9 cellular contexts compared by ENCODE assay signal in the genomic region with DNA sequence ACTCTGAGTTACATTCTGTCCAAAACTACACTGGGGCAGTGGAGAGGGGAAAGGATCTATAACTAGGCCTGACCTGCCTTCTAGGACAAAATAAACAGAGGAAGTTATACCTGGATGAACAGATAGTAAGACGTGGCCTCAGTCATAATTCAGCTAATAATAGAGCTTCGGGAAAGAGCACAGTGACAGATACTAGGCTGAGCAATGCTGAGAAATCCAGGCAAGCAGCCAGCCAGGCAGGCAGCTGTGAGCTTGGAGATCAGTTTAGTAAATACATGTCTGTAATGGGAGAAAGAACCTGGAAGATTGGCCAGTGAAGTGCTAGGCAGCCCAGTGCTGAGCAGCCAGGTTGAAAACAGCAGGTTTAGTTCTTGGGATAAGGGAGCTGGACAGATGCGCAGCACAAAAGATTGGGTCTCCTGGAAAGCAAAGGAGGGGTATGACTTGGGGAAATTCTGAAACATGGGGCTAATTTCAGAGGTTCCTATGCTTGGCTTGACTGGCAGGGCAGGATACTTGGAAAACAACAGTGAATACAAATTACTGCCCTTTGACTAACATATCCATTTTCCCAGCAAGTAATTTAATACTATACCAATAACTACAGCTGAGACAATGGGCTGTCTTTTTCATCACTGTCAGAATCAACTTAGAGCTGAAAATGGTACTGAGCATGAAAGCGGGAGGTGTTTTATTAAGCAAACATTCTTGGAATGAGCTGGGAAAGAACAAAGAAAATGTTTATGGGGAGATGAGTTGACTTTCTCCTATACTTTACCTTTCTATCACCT.
A peak's percentile ranks its signal among the peaks of the same experiment; 100 is the strongest.
DNase-seq lines count a peak whose midpoint lies in the region; ATAC-seq and TF ChIP-seq lines count a peak whose summit lies in the region.
"Had no signal": no experiment of that assay in that cellular context is flagged by ENCODE, and none has a peak within 500 bp of the region (broad histone marks: within the 10 kb centered on the region; RNA-seq: fewer than 3 reads in every experiment).

No MANE protein-coding gene starts in this region.

- DNase-seq in NCI-H1092 treated with DMSO at 0.1 percent for 48 hours (lab: John Stamatoyannopoulos, UW) (peak; percentile 99), adrenal gland (peak; percentile 8 to 86 (median 31)), hepatic stellate cell (ENCODE audit: low spot score) (peak; percentile 14), testis (peak; percentile 20), SIG-M5 (lab: John Stamatoyannopoulos, UW) (no peak)
- DNase-seq: activated CD4-positive, alpha-beta T cell treated with anti-CD3 and anti-CD28 coated beads for 36 hours had no signal

- no peak overlapping the region for H3K27ac ChIP-seq in adrenal gland
- no peak overlapping the region for H3K27ac ChIP-seq in testis

- ATAC-seq in HG02623 (IDR thresholded peaks at IDR 0.05; ENCODE audit: unreplicated experiment): no peak
- no peak for ATAC-seq in HG03571 (IDR thresholded peaks at IDR 0.05; ENCODE audit: unreplicated experiment)
- no peak for ATAC-seq in GM19324 (IDR thresholded peaks at IDR 0.05; ENCODE audit: low FRiP score, unreplicated experiment)
- ATAC-seq: activated CD4-positive, alpha-beta T cell treated with anti-CD3 and anti-CD28 coated beads for 36 hours had no signal

- TF ChIP-seq POLR2A in adrenal gland (IDR thresholded peaks at IDR 0.05): no peak
- TF ChIP-seq POLR2A in testis (IDR thresholded peaks at IDR 0.05): no peak

- H3K4me3 ChIP-seq in adrenal gland (no peak overlapping the region), testis (no peak overlapping the region)

- no peaks in the 10 kb centered on the region for H3K4me1 ChIP-seq in adrenal gland (replicated peaks in 1 of 2)
- H3K4me1 ChIP-seq in testis: no peaks in the 10 kb centered on the region

- H3K27me3 ChIP-seq in adrenal gland: no peaks in the 10 kb centered on the region
- no peaks in the 10 kb centered on the region for H3K27me3 ChIP-seq in testis

- no peaks in the 10 kb centered on the region for H3K36me3 ChIP-seq in adrenal gland (replicated peaks in 1 of 2)
- no peaks in the 10 kb centered on the region for H3K36me3 ChIP-seq in testis (ENCODE audit: low read depth, missing control alignments)

- TF ChIP-seq CTCF in adrenal gland (IDR thresholded peaks at IDR 0.05) (no peak), testis (IDR thresholded peaks at IDR 0.05) (no peak)

- no peaks in the 10 kb centered on the region for H3K9me3 ChIP-seq in adrenal gland (replicated peaks in 1 of 3)
- H3K9me3 ChIP-seq in testis: no peaks in the 10 kb centered on the region

- WGBS in adrenal gland, 4 donors: 49 to 60% (median 55%) methylated on average over 4 of the region's 4 CpGs
- WGBS in testis, 2 donors: 68 to 69% methylated on average over 4 of the region's 4 CpGs

- intact Hi-C loops in adrenal gland (cut with DNase I): no loop called here
- intact Hi-C loops in testis (cut with DNase I; ENCODE audit: low total_unique reads): no loop called here
